Comparison of ENCODE assay signal across 3 cellular contexts in the genomic region with DNA sequence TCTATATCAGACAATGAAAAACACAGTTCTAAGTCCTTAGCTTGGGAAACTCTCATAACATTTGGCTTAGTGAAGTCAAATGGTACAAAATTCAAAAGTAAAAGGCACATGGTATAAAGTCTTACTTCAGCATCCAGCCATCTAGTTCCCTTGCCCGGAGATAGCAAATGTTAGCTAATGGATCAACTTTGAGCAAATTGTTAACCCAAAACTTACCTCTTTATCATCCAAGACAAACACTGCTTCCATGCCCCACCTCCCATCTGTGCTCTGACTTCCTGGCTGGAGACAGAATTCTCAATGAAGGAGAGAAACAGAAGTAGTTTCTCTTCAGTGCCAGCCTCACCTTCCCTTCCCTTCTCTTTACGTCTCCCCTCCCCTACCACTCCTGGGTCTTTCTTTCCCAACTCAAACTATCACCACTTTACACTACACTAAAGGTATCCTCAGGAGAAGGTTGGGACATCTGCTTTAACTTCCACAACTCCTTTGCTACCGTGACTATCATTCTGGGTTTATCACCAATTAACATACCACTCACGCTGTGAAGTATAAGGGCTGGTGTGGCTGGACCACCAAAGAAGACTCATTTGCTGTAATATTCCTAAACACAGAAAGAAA.
A peak's percentile ranks its signal among the peaks of the same experiment; 100 is the strongest.
TF ChIP-seq lines count a peak whose summit lies in the region.

No MANE protein-coding gene starts in this region.

TF ChIP-seq in HEK293, 187 proteins besides CTCF, POLR2A, EP300 and RAD21:
- TF ChIP-seq ZNF501 (tag by site-specific recombination; IDR thresholded peaks at IDR 0.05), result no peak
- TF ChIP-seq ZNF341 (tag by site-specific recombination; IDR thresholded peaks at IDR 0.05; ENCODE audit: low read depth), result peak; percentile 48
TF ChIP-seq in HEK293: peak in this region for 1.

TF ChIP-seq in K562, 482 proteins besides CTCF, POLR2A, EP300 and RAD21:
- no peak for TF ChIP-seq ZNF507 (tag; conservative IDR thresholded peaks at IDR 0.05)
- no peak for TF ChIP-seq TCF7 (IDR thresholded peaks at IDR 0.05; ENCODE audit: borderline replicate concordance)
- no peak for TF ChIP-seq HDAC8 (tag; IDR thresholded peaks at IDR 0.05)
- TF ChIP-seq JUN (IDR thresholded peaks at IDR 0.05; ENCODE audit: borderline replicate concordance, low read depth, low read length), result no peak
- no peak for TF ChIP-seq JUN (CRISPR knock-in tag; IDR thresholded peaks at IDR 0.05; ENCODE audit: borderline replicate concordance)
- no peak for TF ChIP-seq PHF8 (IDR thresholded peaks at IDR 0.05; ENCODE audit: borderline replicate concordance, low read length)
- TF ChIP-seq, protein P1, sequence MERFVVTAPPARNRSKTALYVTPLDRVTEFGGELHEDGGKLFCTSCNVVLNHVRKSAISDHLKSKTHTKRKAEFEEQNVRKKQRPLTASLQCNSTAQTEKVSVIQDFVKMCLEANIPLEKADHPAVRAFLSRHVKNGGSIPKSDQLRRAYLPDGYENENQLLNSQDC (CRISPR knock-in tag; IDR thresholded peaks at IDR 0.05), result no peak
- TF ChIP-seq BRD4 (IDR thresholded peaks at IDR 0.05), result no peak
- TF ChIP-seq RBFOX2 (IDR thresholded peaks at IDR 0.05; ENCODE audit: low read depth, low read length), result no peak
- TF ChIP-seq ZSCAN32 (CRISPR knock-in tag; IDR thresholded peaks at IDR 0.05), result no peak
- no peak for TF ChIP-seq SRSF9 (IDR thresholded peaks at IDR 0.05; ENCODE audit: borderline replicate concordance, low read depth, low read length)
- no peak for TF ChIP-seq ZNF695 (CRISPR knock-in tag; IDR thresholded peaks at IDR 0.05)
- no peak for TF ChIP-seq DNMT1 (IDR thresholded peaks at IDR 0.05)
- TF ChIP-seq STAG1 (CRISPR knock-in tag; IDR thresholded peaks at IDR 0.05; ENCODE audit: borderline replicate concordance), result no peak
- TF ChIP-seq ZNF41 (CRISPR knock-in tag; conservative IDR thresholded peaks at IDR 0.05), result no peak
- no peak for TF ChIP-seq BMI1 (IDR thresholded peaks at IDR 0.05; ENCODE audit: low read length)
- TF ChIP-seq GATAD2A (IDR thresholded peaks at IDR 0.05), result no peak

TF ChIP-seq in HepG2, 621 proteins besides CTCF, POLR2A, EP300 and RAD21 (continues in another document):
- TF ChIP-seq RBFOX2 (IDR thresholded peaks at IDR 0.05; ENCODE audit: low read depth, low read length), result 0 out of 2 replicates have a peak, but pooled peaks have one; percentile 34
- TF ChIP-seq POLR2G (IDR thresholded peaks at IDR 0.05; ENCODE audit: low read depth, low read length), result peak; percentile 45; the same call in 1 of the 2 replicates
- TF ChIP-seq, protein P2, sequence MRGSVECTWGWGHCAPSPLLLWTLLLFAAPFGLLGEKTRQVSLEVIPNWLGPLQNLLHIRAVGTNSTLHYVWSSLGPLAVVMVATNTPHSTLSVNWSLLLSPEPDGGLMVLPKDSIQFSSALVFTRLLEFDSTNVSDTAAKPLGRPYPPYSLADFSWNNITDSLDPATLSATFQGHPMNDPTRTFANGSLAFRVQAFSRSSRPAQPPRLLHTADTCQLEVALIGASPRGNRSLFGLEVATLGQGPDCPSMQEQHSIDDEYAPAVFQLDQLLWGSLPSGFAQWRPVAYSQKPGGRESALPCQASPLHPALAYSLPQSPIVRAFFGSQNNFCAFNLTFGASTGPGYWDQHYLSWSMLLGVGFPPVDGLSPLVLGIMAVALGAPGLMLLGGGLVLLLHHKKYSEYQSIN (CRISPR knock-in tag; IDR thresholded peaks at IDR 0.05; ENCODE audit: borderline replicate concordance), result no peak
- no peak for TF ChIP-seq CBX2 (IDR thresholded peaks at IDR 0.05; ENCODE audit: low read depth, low read length)
- no peak for TF ChIP-seq CBX2 (CRISPR knock-in tag; IDR thresholded peaks at IDR 0.05; ENCODE audit: low read depth)
- TF ChIP-seq ETV5 (CRISPR knock-in tag; IDR thresholded peaks at IDR 0.05; ENCODE audit: borderline replicate concordance), result peak; percentile 23; the same call in 1 of the 2 replicates
- no peak for TF ChIP-seq NKX3-1 (CRISPR knock-in tag; IDR thresholded peaks at IDR 0.05)
- no peak for TF ChIP-seq RFX1 (IDR thresholded peaks at IDR 0.05)
- TF ChIP-seq NR2F2 (IDR thresholded peaks at IDR 0.05; ENCODE audit: borderline replicate concordance, low read depth), result no peak
- 0 out of 2 replicates have a peak, but pooled peaks have one; percentile 47 for TF ChIP-seq ZMYM4 (CRISPR knock-in tag; IDR thresholded peaks at IDR 0.05)
- peak; percentile 47; the same call in 1 of the 2 replicates for TF ChIP-seq BCL6 (CRISPR knock-in tag; IDR thresholded peaks at IDR 0.05)
- peak; percentile 44; the same call in 1 of the 2 replicates for TF ChIP-seq ZNF292 (CRISPR knock-in tag; IDR thresholded peaks at IDR 0.05; ENCODE audit: borderline replicate concordance, low read depth)
- TF ChIP-seq MAFG (CRISPR knock-in tag; IDR thresholded peaks at IDR 0.05), result no peak
- TF ChIP-seq ATF1 (CRISPR knock-in tag; IDR thresholded peaks at IDR 0.05), result no peak
- peak; percentile 80; the same call in 1 of the 2 replicates for TF ChIP-seq PITX1 (CRISPR knock-in tag; IDR thresholded peaks at IDR 0.05)
- no peak for TF ChIP-seq CREB1 (IDR thresholded peaks at IDR 0.05)
- TF ChIP-seq CREB1 (CRISPR knock-in tag; IDR thresholded peaks at IDR 0.05), result 0 out of 2 replicates have a peak, but pooled peaks have one; percentile 6
- 0 out of 2 replicates have a peak, but pooled peaks have one; percentile 26 for TF ChIP-seq NFIC (IDR thresholded peaks at IDR 0.05; ENCODE audit: low read length)
- TF ChIP-seq SAP130 (CRISPR knock-in tag; IDR thresholded peaks at IDR 0.05; ENCODE audit: low read depth), result 0 out of 2 replicates have a peak, but pooled peaks have one; percentile 12
- TF ChIP-seq ZNF614 (CRISPR knock-in tag; IDR thresholded peaks at IDR 0.05; ENCODE audit: borderline replicate concordance), result peak; percentile 73
- TF ChIP-seq HOXA3 (CRISPR knock-in tag; IDR thresholded peaks at IDR 0.05), result 0 out of 2 replicates have a peak, but pooled peaks have one; percentile 26
- TF ChIP-seq FOXP1 (IDR thresholded peaks at IDR 0.05), result no peak
- TF ChIP-seq FOXP1 (CRISPR knock-in tag; IDR thresholded peaks at IDR 0.05), result peak; percentile 35; the same call in 1 of the 2 replicates
- TF ChIP-seq ZNF766 (CRISPR knock-in tag; IDR thresholded peaks at IDR 0.05; ENCODE audit: borderline replicate concordance), result no peak
- TF ChIP-seq CEBPG (CRISPR knock-in tag; IDR thresholded peaks at IDR 0.05), result peak; percentile 7; the same call in 1 of the 2 replicates
- TF ChIP-seq IKZF4 (CRISPR knock-in tag; IDR thresholded peaks at IDR 0.05; ENCODE audit: borderline replicate concordance, low read depth, not compliant biosample characterization), result no peak
- TF ChIP-seq, protein P3, sequence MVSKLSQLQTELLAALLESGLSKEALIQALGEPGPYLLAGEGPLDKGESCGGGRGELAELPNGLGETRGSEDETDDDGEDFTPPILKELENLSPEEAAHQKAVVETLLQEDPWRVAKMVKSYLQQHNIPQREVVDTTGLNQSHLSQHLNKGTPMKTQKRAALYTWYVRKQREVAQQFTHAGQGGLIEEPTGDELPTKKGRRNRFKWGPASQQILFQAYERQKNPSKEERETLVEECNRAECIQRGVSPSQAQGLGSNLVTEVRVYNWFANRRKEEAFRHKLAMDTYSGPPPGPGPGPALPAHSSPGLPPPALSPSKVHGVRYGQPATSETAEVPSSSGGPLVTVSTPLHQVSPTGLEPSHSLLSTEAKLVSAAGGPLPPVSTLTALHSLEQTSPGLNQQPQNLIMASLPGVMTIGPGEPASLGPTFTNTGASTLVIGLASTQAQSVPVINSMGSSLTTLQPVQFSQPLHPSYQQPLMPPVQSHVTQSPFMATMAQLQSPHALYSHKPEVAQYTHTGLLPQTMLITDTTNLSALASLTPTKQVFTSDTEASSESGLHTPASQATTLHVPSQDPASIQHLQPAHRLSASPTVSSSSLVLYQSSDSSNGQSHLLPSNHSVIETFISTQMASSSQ (IDR thresholded peaks at IDR 0.05; ENCODE audit: low read depth), result peak; percentile 70; the same call in 1 of the 2 replicates
- TF ChIP-seq, protein P3 (CRISPR knock-in tag; IDR thresholded peaks at IDR 0.05; ENCODE audit: borderline replicate concordance), result peak; percentile 77; the same call in 1 of the 2 replicates
- peak; percentile 30; the same call in 1 of the 2 replicates for TF ChIP-seq CREM (IDR thresholded peaks at IDR 0.05)
- no peak for TF ChIP-seq CREM (CRISPR knock-in tag; IDR thresholded peaks at IDR 0.05)
- peak; percentile 34; the same call in 1 of the 2 replicates for TF ChIP-seq ZSCAN29 (CRISPR knock-in tag; conservative IDR thresholded peaks at IDR 0.05)
- TF ChIP-seq TARDBP (CRISPR knock-in tag; IDR thresholded peaks at IDR 0.05), result 0 out of 2 replicates have a peak, but pooled peaks have one; percentile 15
- no peak for TF ChIP-seq SOX6 (IDR thresholded peaks at IDR 0.05)
- peak; percentile 21; the same call in 1 of the 2 replicates for TF ChIP-seq SOX6 (CRISPR knock-in tag; IDR thresholded peaks at IDR 0.05)
- TF ChIP-seq, protein P4, sequence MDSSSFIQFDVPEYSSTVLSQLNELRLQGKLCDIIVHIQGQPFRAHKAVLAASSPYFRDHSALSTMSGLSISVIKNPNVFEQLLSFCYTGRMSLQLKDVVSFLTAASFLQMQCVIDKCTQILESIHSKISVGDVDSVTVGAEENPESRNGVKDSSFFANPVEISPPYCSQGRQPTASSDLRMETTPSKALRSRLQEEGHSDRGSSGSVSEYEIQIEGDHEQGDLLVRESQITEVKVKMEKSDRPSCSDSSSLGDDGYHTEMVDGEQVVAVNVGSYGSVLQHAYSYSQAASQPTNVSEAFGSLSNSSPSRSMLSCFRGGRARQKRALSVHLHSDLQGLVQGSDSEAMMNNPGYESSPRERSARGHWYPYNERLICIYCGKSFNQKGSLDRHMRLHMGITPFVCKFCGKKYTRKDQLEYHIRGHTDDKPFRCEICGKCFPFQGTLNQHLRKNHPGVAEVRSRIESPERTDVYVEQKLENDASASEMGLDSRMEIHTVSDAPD (CRISPR knock-in tag; IDR thresholded peaks at IDR 0.05), result peak; percentile 35; the same call in 1 of the 2 replicates
- peak; percentile 28; the same call in 1 of the 2 replicates for TF ChIP-seq REPIN1 (CRISPR knock-in tag; IDR thresholded peaks at IDR 0.05; ENCODE audit: borderline replicate concordance, low read depth)
- TF ChIP-seq SOX13 (IDR thresholded peaks at IDR 0.05), result no peak
- 0 out of 4 replicates have a peak, but pooled peaks of 1 of the 2 experiments have one; percentile 53 for TF ChIP-seq SOX13 (CRISPR knock-in tag; conservative IDR thresholded peaks at IDR 0.05 in 1 of 2, IDR thresholded peaks at IDR 0.05 in 1 of 2)
- no peak for TF ChIP-seq RFX5 (IDR thresholded peaks at IDR 0.05; ENCODE audit: low read depth, low read length)
- TF ChIP-seq, protein P5, sequence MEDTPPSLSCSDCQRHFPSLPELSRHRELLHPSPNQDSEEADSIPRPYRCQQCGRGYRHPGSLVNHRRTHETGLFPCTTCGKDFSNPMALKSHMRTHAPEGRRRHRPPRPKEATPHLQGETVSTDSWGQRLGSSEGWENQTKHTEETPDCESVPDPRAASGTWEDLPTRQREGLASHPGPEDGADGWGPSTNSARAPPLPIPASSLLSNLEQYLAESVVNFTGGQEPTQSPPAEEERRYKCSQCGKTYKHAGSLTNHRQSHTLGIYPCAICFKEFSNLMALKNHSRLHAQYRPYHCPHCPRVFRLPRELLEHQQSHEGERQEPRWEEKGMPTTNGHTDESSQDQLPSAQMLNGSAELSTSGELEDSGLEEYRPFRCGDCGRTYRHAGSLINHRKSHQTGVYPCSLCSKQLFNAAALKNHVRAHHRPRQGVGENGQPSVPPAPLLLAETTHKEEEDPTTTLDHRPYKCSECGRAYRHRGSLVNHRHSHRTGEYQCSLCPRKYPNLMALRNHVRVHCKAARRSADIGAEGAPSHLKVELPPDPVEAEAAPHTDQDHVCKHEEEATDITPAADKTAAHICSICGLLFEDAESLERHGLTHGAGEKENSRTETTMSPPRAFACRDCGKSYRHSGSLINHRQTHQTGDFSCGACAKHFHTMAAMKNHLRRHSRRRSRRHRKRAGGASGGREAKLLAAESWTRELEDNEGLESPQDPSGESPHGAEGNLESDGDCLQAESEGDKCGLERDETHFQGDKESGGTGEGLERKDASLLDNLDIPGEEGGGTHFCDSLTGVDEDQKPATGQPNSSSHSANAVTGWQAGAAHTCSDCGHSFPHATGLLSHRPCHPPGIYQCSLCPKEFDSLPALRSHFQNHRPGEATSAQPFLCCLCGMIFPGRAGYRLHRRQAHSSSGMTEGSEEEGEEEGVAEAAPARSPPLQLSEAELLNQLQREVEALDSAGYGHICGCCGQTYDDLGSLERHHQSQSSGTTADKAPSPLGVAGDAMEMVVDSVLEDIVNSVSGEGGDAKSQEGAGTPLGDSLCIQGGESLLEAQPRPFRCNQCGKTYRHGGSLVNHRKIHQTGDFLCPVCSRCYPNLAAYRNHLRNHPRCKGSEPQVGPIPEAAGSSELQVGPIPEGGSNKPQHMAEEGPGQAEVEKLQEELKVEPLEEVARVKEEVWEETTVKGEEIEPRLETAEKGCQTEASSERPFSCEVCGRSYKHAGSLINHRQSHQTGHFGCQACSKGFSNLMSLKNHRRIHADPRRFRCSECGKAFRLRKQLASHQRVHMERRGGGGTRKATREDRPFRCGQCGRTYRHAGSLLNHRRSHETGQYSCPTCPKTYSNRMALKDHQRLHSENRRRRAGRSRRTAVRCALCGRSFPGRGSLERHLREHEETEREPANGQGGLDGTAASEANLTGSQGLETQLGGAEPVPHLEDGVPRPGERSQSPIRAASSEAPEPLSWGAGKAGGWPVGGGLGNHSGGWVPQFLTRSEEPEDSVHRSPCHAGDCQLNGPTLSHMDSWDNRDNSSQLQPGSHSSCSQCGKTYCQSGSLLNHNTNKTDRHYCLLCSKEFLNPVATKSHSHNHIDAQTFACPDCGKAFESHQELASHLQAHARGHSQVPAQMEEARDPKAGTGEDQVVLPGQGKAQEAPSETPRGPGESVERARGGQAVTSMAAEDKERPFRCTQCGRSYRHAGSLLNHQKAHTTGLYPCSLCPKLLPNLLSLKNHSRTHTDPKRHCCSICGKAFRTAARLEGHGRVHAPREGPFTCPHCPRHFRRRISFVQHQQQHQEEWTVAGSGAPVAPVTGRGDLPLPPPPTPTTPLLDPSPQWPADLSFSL (CRISPR knock-in tag; IDR thresholded peaks at IDR 0.05), result no peak
- TF ChIP-seq ERF (CRISPR knock-in tag; IDR thresholded peaks at IDR 0.05), result no peak
- TF ChIP-seq FOXA1 (IDR thresholded peaks at IDR 0.05), result no peak
- peak; percentile 59 for TF ChIP-seq FOXA1 (CRISPR knock-in tag; IDR thresholded peaks at IDR 0.05)
- no peak for TF ChIP-seq ZNF569 (CRISPR knock-in tag; IDR thresholded peaks at IDR 0.05; ENCODE audit: borderline replicate concordance)
- TF ChIP-seq TAF1 (CRISPR knock-in tag; IDR thresholded peaks at IDR 0.05), result peak; percentile 23; the same call in 1 of the 2 replicates
- peak; percentile 84 for TF ChIP-seq ZNF652 (CRISPR knock-in tag; IDR thresholded peaks at IDR 0.05; ENCODE audit: borderline replicate concordance, low read depth)
